ENCODE assay signal across 23 cellular contexts in the genomic region with DNA sequence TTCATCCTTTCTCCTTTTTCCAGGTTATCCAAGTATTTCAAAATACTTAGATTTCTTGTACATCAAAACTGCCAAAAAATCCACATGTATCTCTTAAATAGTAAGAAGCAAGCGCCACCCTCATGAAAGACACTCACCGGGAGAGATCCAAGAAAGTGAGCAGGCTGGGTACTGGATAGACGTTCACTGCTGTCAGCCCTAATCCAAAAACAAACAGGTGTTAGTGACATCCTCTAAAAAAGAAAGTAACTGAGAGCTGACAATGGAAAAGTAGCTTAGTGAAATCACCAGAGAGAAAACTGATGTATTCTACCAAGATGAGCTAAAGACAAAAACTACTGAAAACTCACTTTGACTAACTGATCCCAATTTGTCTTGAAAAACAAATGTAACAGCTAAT. TPM values are rescaled to one million over a fixed set of nuclear protein-coding genes. Genes with fewer than 3 reads are reported as not detected.
DNase-seq lines count a peak whose midpoint lies in the region; ATAC-seq and TF ChIP-seq lines count a peak whose summit lies in the region.
"Had no signal": no experiment of that assay in that cellular context is flagged by ENCODE, and none has a peak within 500 bp of the region (broad histone marks: within the 10 kb centered on the region; RNA-seq: fewer than 3 reads in every experiment).

No MANE protein-coding gene starts in this region.

- no peaks in the 10 kb centered on the region for H3K27me3 ChIP-seq in GM23338 (ENCODE audit: insufficient read depth)
- no peaks in the 10 kb centered on the region for H3K27me3 ChIP-seq in neural progenitor cell
- H3K27me3 ChIP-seq: BE2C; BLaER1 treated with 17β-estradiol and CSF1 and Interleukin-3, amounts not matched to agents 10 nM and 100 nM had no signal

- H3K4me1 ChIP-seq in GM23338 (ENCODE audit: insufficient read depth) (no peaks in the 10 kb centered on the region), neural progenitor cell (peaks cover 19% of the 10 kb centered on the region)
- H3K4me1 ChIP-seq: BE2C; BLaER1 treated with 17β-estradiol and CSF1 and Interleukin-3, amounts not matched to agents 10 nM and 100 nM had no signal

- H2AFZ ChIP-seq in GM23338 (no peak overlapping the region), neural progenitor cell (replicated peaks) (no peak overlapping the region)
- H2AFZ ChIP-seq: GM23248 had no signal

- H3K79me2 ChIP-seq in GM23338 (replicated peaks; ENCODE audit: insufficient read depth) (no peaks in the 10 kb centered on the region), neural progenitor cell (ENCODE audit: low read depth) (no peaks in the 10 kb centered on the region)

- H3K36me3 Mint-ChIP-seq in GM23338 (ENCODE audit: low read depth): peaks cover 47% of the 10 kb centered on the region
- peaks cover 86% of the 10 kb centered on the region for H3K36me3 Mint-ChIP-seq in activated T-helper 17 cell treated with anti-CD3 and anti-CD28 coated beads, Interleukin-2, amount 50 U/mL, for 72 hours (ENCODE audit: low read depth)
- peaks cover 22% of the 10 kb centered on the region for H3K36me3 Mint-ChIP-seq in neural progenitor cell

- TF ChIP-seq CTCF in GM23338 (conservative IDR thresholded peaks at IDR 0.05; ENCODE audit: low read depth in 2 of 2) (no peak), neural progenitor cell (IDR thresholded peaks at IDR 0.05) (no peak)

- H3K36me3 ChIP-seq in GM23338 (ENCODE audit: insufficient read depth) (peaks cover 31% of the 10 kb centered on the region), neural progenitor cell (no peaks in the 10 kb centered on the region)

- H3K27ac ChIP-seq in GM23338 (ENCODE audit: low read depth): peak overlapping the region; percentile 21; the same call in 1 of the 2 replicates
- peak overlapping the region; percentile 31 for H3K27ac ChIP-seq in neural progenitor cell
- H3K27ac ChIP-seq: A549; BLaER1 treated with 17β-estradiol and CSF1 and Interleukin-3, amounts not matched to agents 10 nM and 100 nM; GM23248 had no signal

- H3K27ac Mint-ChIP-seq in GM23338 (no peak overlapping the region), neural progenitor cell (no peak overlapping the region)
- peak overlapping the region; percentile 68 for H3K27ac Mint-ChIP-seq in activated T-helper 17 cell treated with anti-CD3 and anti-CD28 coated beads, Interleukin-2, amount 50 U/mL, for 72 hours
- H3K27ac Mint-ChIP-seq: CD4-positive, alpha-beta T cell; H9; HFFc6 had no signal

- H3K9me3 ChIP-seq in neural progenitor cell (ENCODE audit: low read depth): no peaks in the 10 kb centered on the region
- H3K9me3 ChIP-seq: A549; BE2C; BLaER1 treated with 17β-estradiol and CSF1 and Interleukin-3, amounts not matched to agents 10 nM and 100 nM had no signal

- peaks cover 2% of the 10 kb centered on the region; the same call in 1 of the 3 replicates for H3K4me1 Mint-ChIP-seq in GM23338
- H3K4me1 Mint-ChIP-seq in activated T-helper 17 cell treated with anti-CD3 and anti-CD28 coated beads, Interleukin-2, amount 50 U/mL, for 72 hours: no peaks in the 10 kb centered on the region
- no peaks in the 10 kb centered on the region for H3K4me1 Mint-ChIP-seq in neural progenitor cell
- H3K4me1 Mint-ChIP-seq: CD14-positive monocyte; CD8-positive, alpha-beta memory T cell; H9 had no signal

- H3K4me2 ChIP-seq in GM23338 (no peak overlapping the region), neural progenitor cell (no peak overlapping the region)
- H3K4me2 ChIP-seq: A549; BLaER1 treated with 17β-estradiol and CSF1 and Interleukin-3, amounts not matched to agents 10 nM and 100 nM had no signal

- H3K27me3 Mint-ChIP-seq in GM23338 (ENCODE audit: insufficient read depth, low read depth, poor library complexity): no peaks in the 10 kb centered on the region
- no peaks in the 10 kb centered on the region for H3K27me3 Mint-ChIP-seq in activated T-helper 17 cell treated with anti-CD3 and anti-CD28 coated beads, Interleukin-2, amount 50 U/mL, for 72 hours
- peaks cover 4% of the 10 kb centered on the region for H3K27me3 Mint-ChIP-seq in neural progenitor cell (ENCODE audit: insufficient read depth, low read depth)
- H3K27me3 Mint-ChIP-seq: CD4-positive, alpha-beta T cell; CD8-positive, alpha-beta memory T cell had no signal

- H4K20me1 ChIP-seq in GM23338 (replicated peaks; ENCODE audit: insufficient read depth) (no peaks in the 10 kb centered on the region), neural progenitor cell (ENCODE audit: low read depth) (no peaks in the 10 kb centered on the region)
- H4K20me1 ChIP-seq: BLaER1 treated with 17β-estradiol and CSF1 and Interleukin-3, amounts not matched to agents 10 nM and 100 nM had no signal

- ATAC-seq in GM23338: no peak
- ATAC-seq in activated T-helper 17 cell treated with anti-CD3 and anti-CD28 coated beads, Interleukin-2, amount 50 U/mL, for 72 hours (replicated peaks): no peak
- no peak for ATAC-seq in GM19463 (IDR thresholded peaks at IDR 0.05; ENCODE audit: unreplicated experiment)
- no peak for ATAC-seq in HG03342 (IDR thresholded peaks at IDR 0.05; ENCODE audit: unreplicated experiment)
- ATAC-seq: A549, HCT116 had no signal

- H3K9ac ChIP-seq in neural progenitor cell: no peak overlapping the region
- H3K9ac ChIP-seq: BLaER1 treated with 17β-estradiol and CSF1 and Interleukin-3, amounts not matched to agents 10 nM and 100 nM; GM23248 had no signal

- H3K4me3 ChIP-seq in GM23338 (no peak overlapping the region), neural progenitor cell (no peak overlapping the region)
- H3K4me3 ChIP-seq: A549; BLaER1 treated with 17β-estradiol and CSF1 and Interleukin-3, amounts not matched to agents 10 nM and 100 nM; GM23248 had no signal

- H3F3A ChIP-seq in GM23338 (replicated peaks; ENCODE audit: low read depth): 0 out of 2 replicates have a peak, but pooled peaks cover 3% of the 10 kb centered on the region
- peaks cover 13% of the 10 kb centered on the region for H3F3A ChIP-seq in neural progenitor cell (ENCODE audit: low read depth)

- intact Hi-C loops in cardiac septum (cut with DNase I): no loop called here

- H3K9me3 Mint-ChIP-seq in GM23338 (no peaks in the 10 kb centered on the region), neural progenitor cell (no peaks in the 10 kb centered on the region)
- H3K9me3 Mint-ChIP-seq in activated T-helper 17 cell treated with anti-CD3 and anti-CD28 coated beads, Interleukin-2, amount 50 U/mL, for 72 hours: no peaks in the 10 kb centered on the region
- H3K9me3 Mint-ChIP-seq: CD14-positive monocyte; CD4-positive, alpha-beta T cell; CD8-positive, alpha-beta memory T cell; H9; HFFc6 had no signal

- no peaks in the 10 kb centered on the region for H3K9me2 ChIP-seq in GM23338 (ENCODE audit: insufficient read depth)

- DNase-seq in GM23338 (ENCODE audit: low spot score) (no peak), LHCN-M2 (ENCODE audit: low read depth) (peak; percentile 13), neural progenitor cell (ENCODE audit: low spot score) (peak; percentile 11), cardiac septum (ENCODE audit: low spot score) (no peak)
- DNase-seq: 8988T; ACHN; AML-193; BE2C; CD4-positive, alpha-beta T cell; CD8-positive, alpha-beta memory T cell; DMS 273 treated with DMSO at 0.1 percent for 48 hours; DND-41; GM23248; H9; HFFc6 had no signal

- H3K4me3 Mint-ChIP-seq in GM23338 (no peak overlapping the region), neural progenitor cell (no peak overlapping the region)
- H3K4me3 Mint-ChIP-seq in activated T-helper 17 cell treated with anti-CD3 and anti-CD28 coated beads, Interleukin-2, amount 50 U/mL, for 72 hours: no peak overlapping the region
- H3K4me3 Mint-ChIP-seq: CD14-positive monocyte; CD4-positive, alpha-beta T cell; CD8-positive, alpha-beta memory T cell; H9; HFFc6 had no signal

TF ChIP-seq in GM23338, 12 proteins besides CTCF, POLR2A, EP300 and RAD21 (continues in another document):
- TF ChIP-seq EZH2 (IDR thresholded peaks at IDR 0.05; ENCODE audit: low read depth, unreplicated experiment) (no peak), CREB1 (CRISPR knock-in tag; IDR thresholded peaks at IDR 0.05; ENCODE audit: low read depth) (no peak), ZNF114 (CRISPR knock-in tag; IDR thresholded peaks at IDR 0.05) (no peak), POLR2AphosphoS5 (IDR thresholded peaks at IDR 0.05; ENCODE audit: low read depth) (no peak)
- TF ChIP-seq, protein P1, sequence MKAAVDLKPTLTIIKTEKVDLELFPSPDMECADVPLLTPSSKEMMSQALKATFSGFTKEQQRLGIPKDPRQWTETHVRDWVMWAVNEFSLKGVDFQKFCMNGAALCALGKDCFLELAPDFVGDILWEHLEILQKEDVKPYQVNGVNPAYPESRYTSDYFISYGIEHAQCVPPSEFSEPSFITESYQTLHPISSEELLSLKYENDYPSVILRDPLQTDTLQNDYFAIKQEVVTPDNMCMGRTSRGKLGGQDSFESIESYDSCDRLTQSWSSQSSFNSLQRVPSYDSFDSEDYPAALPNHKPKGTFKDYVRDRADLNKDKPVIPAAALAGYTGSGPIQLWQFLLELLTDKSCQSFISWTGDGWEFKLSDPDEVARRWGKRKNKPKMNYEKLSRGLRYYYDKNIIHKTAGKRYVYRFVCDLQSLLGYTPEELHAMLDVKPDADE (IDR thresholded peaks at IDR 0.05): no peak

RNA-seq across cellular contexts. Expression of a gene that starts 46.1 kb away (rescaled TPM):
- total RNA-seq in GM23338 (2014; rRNA removed; shearing (Covaris generic)): 25.1 and 32.7 TPM in 2 replicates
- 21.0 and 23.4 TPM in 2 replicates for polyA plus RNA-seq in GM23338 (2016; fragmentation: Nextera tagmentation; extraction: Ambion mirVana)
- total RNA-seq in LHCN-M2 (2014; rRNA removed) (not detected in 2 replicates), neural progenitor cell (ENCODE audit: low replicate concordance) (2.0 and 2.2 TPM in 2 replicates), cardiac septum (not detected)
- polyA plus RNA-seq in LHCN-M2 (2012): 0.16 TPM
- total RNA-seq in activated T-helper 17 cell treated with anti-CD3 and anti-CD28 coated beads, Interleukin-2, amount 50 U/mL, for 72 hours: not detected
- total RNA-seq: CD4-positive, alpha-beta T cell; CD8-positive, alpha-beta memory T cell; GM23248; H4; HFFc6 had no signal
- polyA plus RNA-seq: CD8-positive, alpha-beta memory T cell had no signal

RNA-seq across cellular contexts. Expression of a gene that starts 52.4 kb away (rescaled TPM):
- total RNA-seq in GM23338 (2014; rRNA removed; shearing (Covaris generic)): 14.1 and 20.5 TPM in 2 replicates
- 3.8 and 4.2 TPM in 2 replicates for polyA plus RNA-seq in GM23338 (2016; fragmentation: Nextera tagmentation; extraction: Ambion mirVana)
- total RNA-seq in LHCN-M2 (2014; rRNA removed): 9.3 and 10.3 TPM in 2 replicates
- polyA plus RNA-seq in LHCN-M2 (2012): 2.9 TPM
- total RNA-seq in activated T-helper 17 cell treated with anti-CD3 and anti-CD28 coated beads, Interleukin-2, amount 50 U/mL, for 72 hours: 1 to 10 TPM; 8.7 to 9.4 TPM
- total RNA-seq in neural progenitor cell (ENCODE audit: low replicate concordance): 11.7 and 12.9 TPM in 2 replicates
- 6.6 TPM for total RNA-seq in cardiac septum

Comparison
In these comparisons a context has a peak if more than half of its experiments do, and no peak if none do; other contexts are left out.
1. DNase-seq: peak in LHCN-M2 (single experiment) and neural progenitor cell (single experiment); none in GM23338 (single experiment) and cardiac septum (single experiment).